ENCODE assay signal across 8 cellular contexts in the genomic region with DNA sequence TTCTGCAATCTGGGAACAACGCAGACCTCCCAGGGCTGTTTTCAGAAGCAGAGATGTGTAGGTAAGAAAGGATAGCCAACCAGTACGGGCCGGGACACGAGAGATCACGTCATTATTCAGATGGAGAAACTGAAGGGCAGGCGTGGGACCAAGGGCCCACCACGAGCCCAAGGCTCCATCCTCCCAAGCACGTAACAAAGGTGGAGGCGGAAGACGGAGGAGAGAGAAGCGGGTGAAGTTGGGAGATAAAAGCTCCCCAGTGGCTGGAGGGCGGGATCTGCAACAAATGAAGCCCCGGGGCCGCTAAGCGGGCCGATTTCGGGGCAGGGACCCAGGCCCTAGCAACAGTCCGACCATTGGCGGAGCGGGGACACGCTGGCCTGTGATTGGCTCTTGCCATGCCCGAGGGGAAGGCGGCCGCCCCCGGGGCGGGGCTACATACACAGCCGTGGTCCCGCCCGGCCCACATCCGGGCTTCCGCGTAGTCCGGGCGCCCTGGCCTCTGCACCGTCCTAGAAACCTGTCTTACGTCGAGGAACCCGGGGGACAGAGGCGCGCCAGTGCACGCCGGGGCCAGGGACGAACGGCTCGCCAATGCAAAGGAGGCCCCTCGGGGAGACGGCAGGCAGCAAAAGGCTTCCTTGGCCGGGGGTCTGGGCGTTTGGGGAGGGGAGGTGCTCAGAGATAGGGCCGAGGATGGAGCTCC. TPM values are rescaled to one million over a fixed set of nuclear protein-coding genes. Genes with fewer than 3 reads are reported as not detected.
DNase-seq lines count a peak whose midpoint lies in the region; ATAC-seq and TF ChIP-seq lines count a peak whose summit lies in the region.

No MANE protein-coding gene starts in this region.

- peak overlapping the region; percentile 85 for H2AFZ ChIP-seq in PC-9

- intact Hi-C loops in PC-9 (cut with micrococcal nuclease; ENCODE audit: unreplicated experiment), result loop anchor here (1.0 to 5.0 kb wide), 4 partner anchors 21 to 194 kb away; partner anchors contain the start of gene UPK3B

- no peak for TF ChIP-seq CTCF in PC-9 (conservative IDR thresholded peaks at IDR 0.05)

- DNase-seq in DMS53 (lab: John Stamatoyannopoulos, UW), result peak; percentile 99
- peak; percentile 97 for DNase-seq in KBM-7
- peak; percentile 86 to 99 for DNase-seq in PC-9
- DNase-seq in activated T-cell treated with anti-CD3 and anti-CD28 coated beads, Interleukin-2, amount 50 U/mL, for 4 hours, result peak; percentile 91
- DNase-seq in myocyte (ENCODE audit: low read depth), result peak; percentile 98
- peak; percentile 93 to 94 for DNase-seq in stimulated activated CD8-positive, alpha-beta memory T cell treated with anti-CD3 and anti-CD28 coated beads, Interleukin-7, amount 100 ng/mL, for 48 hours (ENCODE audit: extremely low read depth in 1 of 2, low read depth in 1 of 2)

- 0 out of 2 replicates have a peak, but pooled peaks cover 9% of the 10 kb centered on the region for H3K79me2 ChIP-seq in PC-9 (ENCODE audit: low read depth)

- H3F3A ChIP-seq in PC-9 (ENCODE audit: insufficient read depth, low read depth), result peaks cover 56% of the 10 kb centered on the region

- CTCF ChIA-PET in PC-9 (lab: Charles Lee), result interaction anchor here (0.6 to 1.1 kb wide), 4 partner anchors 21 to 682 kb away, joined by 3 to 20 read pairs (median 4); no protein-coding TSS in a partner anchor

- H3K4me3 ChIP-seq in PC-9, result peak overlapping the region; percentile 81

- peak overlapping the region; percentile 90 for H3K4me2 ChIP-seq in PC-9

- 0 out of 2 replicates have a peak, but pooled peaks cover 5% of the 10 kb centered on the region for H4K20me1 ChIP-seq in PC-9 (ENCODE audit: insufficient read depth)

- H3K27ac ChIP-seq in PC-9, result peak overlapping the region; percentile 71

- H3K36me3 Mint-ChIP-seq in activated T-cell treated with anti-CD3 and anti-CD28 coated beads, Interleukin-2, amount 50 U/mL, for 4 hours (ENCODE audit: insufficient read depth), result no peaks in the 10 kb centered on the region

- POLR2A ChIA-PET in PC-9 (lab: Charles Lee; ENCODE audit: unreplicated experiment), result interaction anchor here (0.6 to 0.7 kb wide), 6 partner anchors 9 to 210 kb away, joined by 3 to 5 read pairs (median 3); no protein-coding TSS in a partner anchor

- no peaks in the 10 kb centered on the region for H3K9me3 ChIP-seq in PC-9 (ENCODE audit: insufficient read depth, low read depth)

- H3K27me3 ChIP-seq in PC-9 (ENCODE audit: insufficient read depth, low read depth), result no peaks in the 10 kb centered on the region

- H3K4me1 Mint-ChIP-seq in activated T-cell treated with anti-CD3 and anti-CD28 coated beads, Interleukin-2, amount 50 U/mL, for 4 hours (ENCODE audit: low read depth), result peaks cover 25% of the 10 kb centered on the region

- peak overlapping the region; percentile 88 for H3K4me3 Mint-ChIP-seq in activated T-cell treated with anti-CD3 and anti-CD28 coated beads, Interleukin-2, amount 50 U/mL, for 4 hours

- in situ Hi-C loops in KBM-7 (cut with MboI; ENCODE audit: low pct_unique_long_range_greater_than_20kb, low sequenced_read_pairs), result no loop called here

- BruUV-seq in PC-9 (replicated peaks; lab: Mats Ljungman, UMichigan), result no TSS peak

- peaks cover 18% of the 10 kb centered on the region for H3K4me1 ChIP-seq in PC-9 (replicated peaks; ENCODE audit: insufficient read depth)

- ATAC-seq in GM21717 (IDR thresholded peaks at IDR 0.05; ENCODE audit: unreplicated experiment) (peak; percentile 87), esophagus mucosa (peak; percentile 93)
- ATAC-seq in activated T-cell treated with anti-CD3 and anti-CD28 coated beads, Interleukin-2, amount 50 U/mL, for 4 hours, result peak; percentile 97 to 98

- no peaks in the 10 kb centered on the region for H3K36me3 ChIP-seq in PC-9 (ENCODE audit: low read depth)

- no peaks in the 10 kb centered on the region for H3K9me2 ChIP-seq in PC-9 (ENCODE audit: insufficient read depth)

- no peaks in the 10 kb centered on the region for H3K9me3 Mint-ChIP-seq in activated T-cell treated with anti-CD3 and anti-CD28 coated beads, Interleukin-2, amount 50 U/mL, for 4 hours

- H3K27me3 Mint-ChIP-seq in activated T-cell treated with anti-CD3 and anti-CD28 coated beads, Interleukin-2, amount 50 U/mL, for 4 hours (ENCODE audit: low read depth), result no peaks in the 10 kb centered on the region

RNA-seq across cellular contexts. Expression of gene HSPB1, which starts 15.5 kb away (rescaled TPM):
- total RNA-seq in PC-9 (2021) (376 and 414 TPM in 2 replicates), esophagus mucosa (4,957 TPM), myocyte (702 and 809 TPM in 2 replicates)
- total RNA-seq in activated T-cell treated with anti-CD3 and anti-CD28 coated beads, Interleukin-2, amount 50 U/mL, for 4 hours, result 10 to 100 TPM; 50.3 to 57.0 (median 53.8) TPM
- polyA plus RNA-seq in myocyte (2012), result 2,326 TPM

RNA-seq across cellular contexts. Expression of gene YWHAG, which starts 40.9 kb away (rescaled TPM):
- total RNA-seq in PC-9 (2021) (206 and 250 TPM in 2 replicates), esophagus mucosa (86.9 TPM), myocyte (258 and 294 TPM in 2 replicates)
- 100 to 1,000 TPM; 164 to 173 (median 173) TPM for total RNA-seq in activated T-cell treated with anti-CD3 and anti-CD28 coated beads, Interleukin-2, amount 50 U/mL, for 4 hours
- 330 TPM for polyA plus RNA-seq in myocyte (2012)

Comparison
In these comparisons a context has a peak if more than half of its experiments do, and no peak if none do; other contexts are left out.
1. Peak in every context shown above with its lines: DNase-seq, ATAC-seq, H3K4me3 ChIP-seq and H3K27ac ChIP-seq.